In genomic region chr13:110560606-110561334, GRCh38 we compare ENCODE assay signal across 8 cellular contexts. TPM values are rescaled to one million over a fixed set of nuclear protein-coding genes. Genes with fewer than 3 reads are reported as not detected.
DNase-seq lines count a peak whose midpoint lies in the region; ATAC-seq and TF ChIP-seq lines count a peak whose summit lies in the region.

No MANE protein-coding gene starts in this region.

- intact Hi-C loops in CD14-positive monocyte (cut with micrococcal nuclease) (loop anchor here (5.0 to 10.0 kb wide), 4 partner anchors 38 to 154 kb away; partner anchors contain the start of gene ING1 (in 1 of the 2)), sigmoid colon (cut with DNase I) (loop anchor here (2.0 to 10.0 kb wide), 5 partner anchors 52 to 773 kb away; partner anchors contain the start of gene IRS2)

- POLR2A ChIA-PET in activated naive CD8-positive, alpha-beta T cell treated with anti-CD3 and anti-CD28 coated beads, Interleukin-2, amount 10 ng/mL, durations not matched to agents 7 days and 5 days (lab: Charles Lee), result interaction anchor here (0.6 to 1.4 kb wide), 2 partner anchors 54 to 262 kb away, joined by 5 read pairs; partner anchors contain the start of gene NAXD

- no peak for TF ChIP-seq CTCF in CD14-positive monocyte (IDR thresholded peaks at IDR 0.05)
- no peak for TF ChIP-seq CTCF in sigmoid colon (IDR thresholded peaks at IDR 0.05)

- H3K36me3 Mint-ChIP-seq in CD14-positive monocyte, result peaks cover 30 to 39% of the 10 kb centered on the region in 2 donors
- H3K36me3 Mint-ChIP-seq in activated naive CD8-positive, alpha-beta T cell treated with anti-CD3 and anti-CD28 coated beads, Interleukin-2, amount 10 ng/mL, durations not matched to agents 7 days and 5 days, result peaks cover 12% of the 10 kb centered on the region

- WGBS in sigmoid colon, 2 donors, result 1 to 3% methylated on average over 27 of the region's 27 CpGs

- H3K9ac ChIP-seq in HUES6 (ENCODE audit: low read length), result peak overlapping the region; percentile 90

- no peak for TF ChIP-seq EP300 in sigmoid colon (IDR thresholded peaks at IDR 0.05)

- H3K9me3 ChIP-seq in HUES6 (ENCODE audit: control insufficient read depth, insufficient read depth, low read depth, low read length), result no peaks in the 10 kb centered on the region
- no peaks in the 10 kb centered on the region for H3K9me3 ChIP-seq in sigmoid colon

- H3K9me3 Mint-ChIP-seq in CD14-positive monocyte, result peaks cover 0 to 2% (median 0%) of the 10 kb centered on the region in 7 donors
- no peaks in the 10 kb centered on the region for H3K9me3 Mint-ChIP-seq in activated naive CD8-positive, alpha-beta T cell treated with anti-CD3 and anti-CD28 coated beads, Interleukin-2, amount 10 ng/mL, durations not matched to agents 7 days and 5 days

- H3K4me3 ChIP-seq in HUES6 (ENCODE audit: low read depth, low read length) (peak overlapping the region; percentile 97), sigmoid colon (peak overlapping the region; percentile 57 to 89 (median 76))

- H3K27me3 ChIP-seq in HUES6 (ENCODE audit: control insufficient read depth, insufficient read depth, low read length) (0 out of 2 replicates have a peak, but pooled peaks cover 3% of the 10 kb centered on the region), sigmoid colon (no peaks in the 10 kb centered on the region)

- peaks cover 0 to 3% (median 1%) of the 10 kb centered on the region in 3 donors for H3K27me3 Mint-ChIP-seq in CD14-positive monocyte (ENCODE audit: low read depth in 3 of 3)
- H3K27me3 Mint-ChIP-seq in activated naive CD8-positive, alpha-beta T cell treated with anti-CD3 and anti-CD28 coated beads, Interleukin-2, amount 10 ng/mL, durations not matched to agents 7 days and 5 days, result peaks cover 23% of the 10 kb centered on the region

- TF ChIP-seq POLR2A in sigmoid colon (IDR thresholded peaks at IDR 0.05), result peak in 1 of 2 donors; percentile 14

- peaks cover 65% of the 10 kb centered on the region for H3K4me1 Mint-ChIP-seq in CD14-positive monocyte
- peaks cover 30% of the 10 kb centered on the region for H3K4me1 Mint-ChIP-seq in activated naive CD8-positive, alpha-beta T cell treated with anti-CD3 and anti-CD28 coated beads, Interleukin-2, amount 10 ng/mL, durations not matched to agents 7 days and 5 days

- no peak for DNase-seq in CD14-positive monocyte (ENCODE audit: low spot score)
- no peak for DNase-seq in activated naive CD8-positive, alpha-beta T cell treated with anti-CD3 and anti-CD28 coated beads, Interleukin-2, amount 10 ng/mL, durations not matched to agents 7 days and 5 days
- DNase-seq in hepatic stellate cell (ENCODE audit: low spot score), result peak; percentile 61
- peak; percentile 75 for DNase-seq in sigmoid colon
- DNase-seq in NAMALWA (ENCODE audit: low spot score), result no peak

- peaks cover 39% of the 10 kb centered on the region for H3K4me1 ChIP-seq in HUES6 (ENCODE audit: control insufficient read depth, insufficient read depth, low read length)
- peaks cover 0 to 44% (median 25%) of the 10 kb centered on the region in 4 donors for H3K4me1 ChIP-seq in sigmoid colon

- H3K4me3 Mint-ChIP-seq in CD14-positive monocyte, result peak overlapping the region; percentile 99
- H3K4me3 Mint-ChIP-seq in activated naive CD8-positive, alpha-beta T cell treated with anti-CD3 and anti-CD28 coated beads, Interleukin-2, amount 10 ng/mL, durations not matched to agents 7 days and 5 days, result peak overlapping the region; percentile 88

- peaks cover 22% of the 10 kb centered on the region for H3K36me3 ChIP-seq in HUES6 (ENCODE audit: control insufficient read depth, insufficient read depth, low read length)
- H3K36me3 ChIP-seq in sigmoid colon, result no peaks in the 10 kb centered on the region

- H3K27ac Mint-ChIP-seq in CD14-positive monocyte, result peak overlapping the region; percentile 88 to 97 (median 93)
- peak overlapping the region; percentile 51 for H3K27ac Mint-ChIP-seq in activated naive CD8-positive, alpha-beta T cell treated with anti-CD3 and anti-CD28 coated beads, Interleukin-2, amount 10 ng/mL, durations not matched to agents 7 days and 5 days

- peak; percentile 41 for ATAC-seq in GM18909 (IDR thresholded peaks at IDR 0.05; ENCODE audit: poor library complexity, unreplicated experiment)
- peak; percentile 4 for ATAC-seq in activated naive CD8-positive, alpha-beta T cell treated with anti-CD3 and anti-CD28 coated beads, Interleukin-2, amount 10 ng/mL, durations not matched to agents 7 days and 5 days (ENCODE audit: low read depth)
- ATAC-seq in GM21576 (IDR thresholded peaks at IDR 0.05; ENCODE audit: unreplicated experiment), result no peak

- H3K27ac ChIP-seq in HUES6 (ENCODE audit: low read depth, low read length) (peak overlapping the region; percentile 29; the same call in 1 of the 2 replicates), sigmoid colon (peak overlapping the region; percentile 92 to 93 (median 92))

RNA-seq across cellular contexts. Expression of gene RAB20, which starts 0.8 kb away (rescaled TPM):
- polyA plus RNA-seq in CD14-positive monocyte (10 to 100 TPM; 37.8 to 43.1 TPM), sigmoid colon (10 to 100 TPM; 48.8 to 61.7 (median 59.5) TPM)
- total RNA-seq in activated naive CD8-positive, alpha-beta T cell treated with anti-CD3 and anti-CD28 coated beads, Interleukin-2, amount 10 ng/mL, durations not matched to agents 7 days and 5 days, result 1 to 10 TPM; 8.8 to 9.9 TPM
- total RNA-seq in sigmoid colon, result 10 to 100 TPM in 3 of 4 donors, 1 to 10 TPM in 1; 6.9 to 21.3 (median 15.1) TPM

RNA-seq across cellular contexts. Expression of gene NAXD, which starts 54.6 kb away (rescaled TPM):
- polyA plus RNA-seq in CD14-positive monocyte (1 to 10 TPM; 7.4 to 8.5 TPM), sigmoid colon (10 to 100 TPM; 24.6 to 33.0 (median 30.3) TPM)
- total RNA-seq in activated naive CD8-positive, alpha-beta T cell treated with anti-CD3 and anti-CD28 coated beads, Interleukin-2, amount 10 ng/mL, durations not matched to agents 7 days and 5 days, result 10 to 100 TPM; 31.3 TPM
- total RNA-seq in sigmoid colon, result 10 to 100 TPM; 33.5 to 41.1 (median 37.2) TPM

Comparison
In these comparisons a context has a peak if more than half of its experiments do, and no peak if none do; other contexts are left out.
1. DNase-seq: peak in hepatic stellate cell (single experiment) and sigmoid colon (single experiment); none in CD14-positive monocyte (single experiment), activated naive CD8-positive, alpha-beta T cell treated with anti-CD3 and anti-CD28 coated beads, Interleukin-2, amount 10 ng/mL, durations not matched to agents 7 days and 5 days (single experiment) and NAMALWA (single experiment).